ENCODE assay signal across 1 cellular context in the genomic region with DNA sequence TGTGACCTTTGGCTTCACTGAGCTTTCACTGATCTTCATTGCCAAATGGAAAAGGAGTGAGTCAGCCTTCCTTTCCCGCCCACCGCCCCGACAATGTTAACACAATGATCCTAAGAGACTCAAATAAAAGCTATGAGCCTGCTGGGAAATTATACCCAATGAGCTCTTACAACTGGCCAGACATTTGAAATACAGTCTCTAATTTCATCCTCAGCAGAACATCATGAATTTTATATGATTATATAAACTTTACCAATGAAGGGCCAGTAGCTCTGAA.
TF ChIP-seq lines count a peak whose summit lies in the region.

No MANE protein-coding gene starts in this region.

TF ChIP-seq in HCT116, 20 proteins besides CTCF, POLR2A, EP300 and RAD21 (continued from another document):
- TF ChIP-seq, protein P1, sequence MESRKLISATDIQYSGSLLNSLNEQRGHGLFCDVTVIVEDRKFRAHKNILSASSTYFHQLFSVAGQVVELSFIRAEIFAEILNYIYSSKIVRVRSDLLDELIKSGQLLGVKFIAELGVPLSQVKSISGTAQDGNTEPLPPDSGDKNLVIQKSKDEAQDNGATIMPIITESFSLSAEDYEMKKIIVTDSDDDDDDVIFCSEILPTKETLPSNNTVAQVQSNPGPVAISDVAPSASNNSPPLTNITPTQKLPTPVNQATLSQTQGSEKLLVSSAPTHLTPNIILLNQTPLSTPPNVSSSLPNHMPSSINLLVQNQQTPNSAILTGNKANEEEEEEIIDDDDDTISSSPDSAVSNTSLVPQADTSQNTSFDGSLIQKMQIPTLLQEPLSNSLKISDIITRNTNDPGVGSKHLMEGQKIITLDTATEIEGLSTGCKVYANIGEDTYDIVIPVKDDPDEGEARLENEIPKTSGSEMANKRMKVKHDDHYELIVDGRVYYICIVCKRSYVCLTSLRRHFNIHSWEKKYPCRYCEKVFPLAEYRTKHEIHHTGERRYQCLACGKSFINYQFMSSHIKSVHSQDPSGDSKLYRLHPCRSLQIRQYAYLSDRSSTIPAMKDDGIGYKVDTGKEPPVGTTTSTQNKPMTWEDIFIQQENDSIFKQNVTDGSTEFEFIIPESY (IDR thresholded peaks at IDR 0.05; ENCODE audit: extremely low read depth, insufficient replicate concordance, low read length), result no peak
- peak; percentile 70 for TF ChIP-seq FOSL1 (IDR thresholded peaks at IDR 0.05; ENCODE audit: low read depth)
- TF ChIP-seq, protein P2, sequence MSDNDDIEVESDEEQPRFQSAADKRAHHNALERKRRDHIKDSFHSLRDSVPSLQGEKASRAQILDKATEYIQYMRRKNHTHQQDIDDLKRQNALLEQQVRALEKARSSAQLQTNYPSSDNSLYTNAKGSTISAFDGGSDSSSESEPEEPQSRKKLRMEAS (IDR thresholded peaks at IDR 0.05), result 0 out of 2 replicates have a peak, but pooled peaks have one; percentile 19
TF ChIP-seq in HCT116: peak in this region for 7.
